In genomic region chr6:4396032-4396431, GRCh38 we compare ENCODE assay signal across 17 cellular contexts.
A peak's percentile ranks its signal among the peaks of the same experiment; 100 is the strongest.
DNase-seq lines count a peak whose midpoint lies in the region; ATAC-seq, FAIRE-seq and TF ChIP-seq lines count a peak whose summit lies in the region.
"Had no signal": no experiment of that assay in that cellular context is flagged by ENCODE, and none has a peak within 500 bp of the region (broad histone marks: within the 10 kb centered on the region; RNA-seq: fewer than 3 reads in every experiment).

No MANE protein-coding gene starts in this region.

- no peak overlapping the region for H3T11ph ChIP-seq in H9 (ENCODE audit: low read length)

- H3K18ac ChIP-seq in H9 (ENCODE audit: insufficient read length, low read depth, low read length): no peak overlapping the region

- no peaks in the 10 kb centered on the region for H3K36me3 ChIP-seq in astrocyte (ENCODE audit: insufficient read depth, low read length)
- no peaks in the 10 kb centered on the region for H3K36me3 ChIP-seq in left lung

- no peak overlapping the region for H3K14ac ChIP-seq in H9 (ENCODE audit: insufficient read depth, low read length)

- no peak for DNase-seq in H9
- DNase-seq in astrocyte (ENCODE audit: low read depth): no peak
- DNase-seq in fibroblast of mammary gland (ENCODE audit: low read depth): no peak
- no peak for DNase-seq in retinal pigment epithelial cell (ENCODE audit: low read depth)
- DNase-seq in HUDEP-2 (lab: John Stamatoyannopoulos, UW; ENCODE audit: unreplicated experiment in 76 of 76): no peak
- no peak for DNase-seq in HPDE6-E6E7 (ENCODE audit: extremely low spot score)
- no peak for DNase-seq in activated naive CD4-positive, alpha-beta T cell treated with anti-CD3 and anti-CD28 coated beads, Interleukin-2, amount 10 ng/mL, durations not matched to agents 7 days and 5 days
- DNase-seq in left lung: no peak
- DNase-seq: DMS 273 treated with DMSO at 0.1 percent for 48 hours, NCI-H1436, NCI-H2029, NCI-H2171 treated with DMSO at 0.1 percent for 48 hours, NCI-H748 treated with DMSO at 0.1 percent for 48 hours, PC-9, SK-N-SH had no signal

- H3K4me2 ChIP-seq in H9 (ENCODE audit: insufficient read depth, insufficient read length, low read length) (no peak overlapping the region), astrocyte (ENCODE audit: low read length) (no peak overlapping the region)
- H3K4me2 ChIP-seq: PC-9, SK-N-SH had no signal

- H4K20me1 ChIP-seq in H9 (ENCODE audit: control insufficient read depth, insufficient read depth, insufficient read length): no peaks in the 10 kb centered on the region
- H4K20me1 ChIP-seq in astrocyte (ENCODE audit: insufficient read depth, low read length): no peaks in the 10 kb centered on the region

- CTCF ChIA-PET in activated naive CD4-positive, alpha-beta T cell treated with anti-CD3 and anti-CD28 coated beads, Interleukin-2, amount 10 ng/mL, durations not matched to agents 7 days and 5 days (lab: Charles Lee): no interaction called here

- H3K4me3 ChIP-seq in astrocyte (ENCODE audit: insufficient read depth, low read depth, low read length) (no peak overlapping the region), fibroblast of mammary gland (ENCODE audit: control insufficient read depth, low read depth, low read length) (no peak overlapping the region), retinal pigment epithelial cell (ENCODE audit: low read length) (no peak overlapping the region), left lung (no peak overlapping the region)
- H3K4me3 ChIP-seq: PC-9 had no signal

- peak; percentile 41; the same call in 2 of the 3 replicates for TF ChIP-seq CTCF in H9 (conservative IDR thresholded peaks at IDR 0.05)
- TF ChIP-seq CTCF in astrocyte (IDR thresholded peaks at IDR 0.05; ENCODE audit: insufficient read depth, low read depth, low read length): peak; percentile 9
- peak; percentile 20 for TF ChIP-seq CTCF in fibroblast of mammary gland (conservative IDR thresholded peaks at IDR 0.05; ENCODE audit: control insufficient read depth, insufficient read depth, low read depth, low read length)
- TF ChIP-seq CTCF in retinal pigment epithelial cell (conservative IDR thresholded peaks at IDR 0.05; ENCODE audit: low read depth, low read length): peak; percentile 11
- no peak for TF ChIP-seq CTCF in left lung (IDR thresholded peaks at IDR 0.05)

- no peaks in the 10 kb centered on the region for H3K36me3 Mint-ChIP-seq in H9 (ENCODE audit: insufficient read depth in 1 of 3, low read depth in 3 of 3)
- H3K36me3 Mint-ChIP-seq in astrocyte (ENCODE audit: low read depth, unreplicated experiment): no peaks in the 10 kb centered on the region
- H3K36me3 Mint-ChIP-seq in activated naive CD4-positive, alpha-beta T cell treated with anti-CD3 and anti-CD28 coated beads, Interleukin-2, amount 10 ng/mL, durations not matched to agents 7 days and 5 days: no peaks in the 10 kb centered on the region

- H3K27me3 ChIP-seq in H9 (ENCODE audit: insufficient read depth, low read length): no peaks in the 10 kb centered on the region
- no peaks in the 10 kb centered on the region for H3K27me3 ChIP-seq in astrocyte (ENCODE audit: insufficient read depth, low read length)
- no peaks in the 10 kb centered on the region for H3K27me3 ChIP-seq in left lung

- no peak overlapping the region for H2AFZ ChIP-seq in H9 (ENCODE audit: low read length)
- H2AFZ ChIP-seq in astrocyte (ENCODE audit: low read depth, low read length): no peak overlapping the region
- H2AFZ ChIP-seq: PC-9 had no signal

- H3K4me1 ChIP-seq in H9 (ENCODE audit: insufficient read depth, low read length): no peaks in the 10 kb centered on the region
- no peaks in the 10 kb centered on the region for H3K4me1 ChIP-seq in astrocyte (ENCODE audit: insufficient read depth, low read length)
- H3K4me1 ChIP-seq in left lung: no peaks in the 10 kb centered on the region

- no peak overlapping the region for H2BK20ac ChIP-seq in H9 (ENCODE audit: low read depth, low read length, poor library complexity, severe bottlenecking)

- H3K9me3 ChIP-seq in H9 (ENCODE audit: control insufficient read depth, low read depth, low read length) (no peaks in the 10 kb centered on the region), astrocyte (ENCODE audit: insufficient read depth, low read depth, low read length) (no peaks in the 10 kb centered on the region), left lung (no peaks in the 10 kb centered on the region)
- H3K9me3 ChIP-seq: SK-N-SH had no signal

- no peak for ATAC-seq in left lung

- H3K9me3 Mint-ChIP-seq in H9 (no peaks in the 10 kb centered on the region), astrocyte (ENCODE audit: unreplicated experiment) (no peaks in the 10 kb centered on the region)
- no peaks in the 10 kb centered on the region for H3K9me3 Mint-ChIP-seq in activated naive CD4-positive, alpha-beta T cell treated with anti-CD3 and anti-CD28 coated beads, Interleukin-2, amount 10 ng/mL, durations not matched to agents 7 days and 5 days

- H3K4me3 Mint-ChIP-seq in H9 (no peak overlapping the region), astrocyte (ENCODE audit: unreplicated experiment) (no peak overlapping the region)
- no peak overlapping the region for H3K4me3 Mint-ChIP-seq in activated naive CD4-positive, alpha-beta T cell treated with anti-CD3 and anti-CD28 coated beads, Interleukin-2, amount 10 ng/mL, durations not matched to agents 7 days and 5 days

- H2AK5ac ChIP-seq in H9 (ENCODE audit: insufficient read length, low read length): no peak overlapping the region

- intact Hi-C loops in left lung (cut with DNase I): no loop called here

- H2BK12ac ChIP-seq in H9 (ENCODE audit: insufficient read length, low read depth, low read length): no peak overlapping the region

- H3K79me1 ChIP-seq in H9 (ENCODE audit: insufficient read depth, low read depth, low read length, poor library complexity, severe bottlenecking): no peaks in the 10 kb centered on the region

- H3K23me2 ChIP-seq in H9 (ENCODE audit: insufficient read length, low read depth, low read length, poor library complexity, severe bottlenecking): no peaks in the 10 kb centered on the region

- H4K91ac ChIP-seq in H9 (ENCODE audit: insufficient read length, low read depth, low read length): no peak overlapping the region

- H3K27ac Mint-ChIP-seq in H9 (no peak overlapping the region), astrocyte (ENCODE audit: unreplicated experiment) (no peak overlapping the region)
- no peak overlapping the region for H3K27ac Mint-ChIP-seq in activated naive CD4-positive, alpha-beta T cell treated with anti-CD3 and anti-CD28 coated beads, Interleukin-2, amount 10 ng/mL, durations not matched to agents 7 days and 5 days

- no peak overlapping the region for H2BK5ac ChIP-seq in H9 (ENCODE audit: insufficient read length, low read length)

- H4K5ac ChIP-seq in H9 (ENCODE audit: insufficient read length, low read depth, low read length): no peak overlapping the region

- no peak overlapping the region for H2BK120ac ChIP-seq in H9 (ENCODE audit: low read depth, low read length, poor library complexity, severe bottlenecking)

- no peak overlapping the region for H3K56ac ChIP-seq in H9 (ENCODE audit: insufficient read length, low read depth, low read length)

- H3K27ac ChIP-seq in H9 (ENCODE audit: insufficient read length, low read depth, low read length): no peak overlapping the region
- H3K27ac ChIP-seq in astrocyte (ENCODE audit: low read depth, low read length): no peak overlapping the region
- H3K27ac ChIP-seq in left lung: no peak overlapping the region
- H3K27ac ChIP-seq: C4-2B, PC-9 had no signal

- no peak for FAIRE-seq in astrocyte (lab: Jason Lieb, UNC)
- FAIRE-seq: GM12892 had no signal

- H3K23ac ChIP-seq in H9 (ENCODE audit: insufficient read length, low read depth, low read length): no peak overlapping the region

- H3K9ac ChIP-seq in H9 (ENCODE audit: extremely low read depth, insufficient read length, low read length) (no peak overlapping the region), astrocyte (ENCODE audit: low read length) (no peak overlapping the region)
- H3K9ac ChIP-seq: SK-N-SH had no signal

- H3K27me3 Mint-ChIP-seq in H9 (ENCODE audit: low read depth): peaks cover 11% of the 10 kb centered on the region
- H3K27me3 Mint-ChIP-seq in astrocyte (ENCODE audit: low read depth, unreplicated experiment): peaks cover 4% of the 10 kb centered on the region
- H3K27me3 Mint-ChIP-seq in activated naive CD4-positive, alpha-beta T cell treated with anti-CD3 and anti-CD28 coated beads, Interleukin-2, amount 10 ng/mL, durations not matched to agents 7 days and 5 days: no peaks in the 10 kb centered on the region

- H2BK15ac ChIP-seq in H9 (ENCODE audit: low read depth, low read length): no peak overlapping the region

- H3K79me2 ChIP-seq in H9 (ENCODE audit: insufficient read depth, low read length) (no peaks in the 10 kb centered on the region), astrocyte (ENCODE audit: insufficient read depth, low read length) (no peaks in the 10 kb centered on the region)

- no peak overlapping the region for H3K4ac ChIP-seq in H9 (ENCODE audit: low read depth, low read length)

- no CpG with 5 or more reads among the region's 2 CpGs for WGBS in H9 (ENCODE audit: extremely low coverage, insufficient read length, low lambda C conversion rate)

- H4K8ac ChIP-seq in H9 (replicated peaks; ENCODE audit: insufficient read length, low read depth, low read length): no peak overlapping the region

- H3K4me1 Mint-ChIP-seq in H9 (peaks cover 9 to 10% of the 10 kb centered on the region in 2 experiments), astrocyte (ENCODE audit: low read depth, unreplicated experiment) (peaks cover 7% of the 10 kb centered on the region)
- no peaks in the 10 kb centered on the region for H3K4me1 Mint-ChIP-seq in activated naive CD4-positive, alpha-beta T cell treated with anti-CD3 and anti-CD28 coated beads, Interleukin-2, amount 10 ng/mL, durations not matched to agents 7 days and 5 days

Comparison
In these comparisons a context has a peak if more than half of its experiments do, and no peak if none do; other contexts are left out.
1. CTCF ChIP-seq: peak in H9 (single experiment), astrocyte (single experiment), fibroblast of mammary gland (single experiment) and retinal pigment epithelial cell (single experiment); none in left lung (0 of 2).